In the genomic region with DNA sequence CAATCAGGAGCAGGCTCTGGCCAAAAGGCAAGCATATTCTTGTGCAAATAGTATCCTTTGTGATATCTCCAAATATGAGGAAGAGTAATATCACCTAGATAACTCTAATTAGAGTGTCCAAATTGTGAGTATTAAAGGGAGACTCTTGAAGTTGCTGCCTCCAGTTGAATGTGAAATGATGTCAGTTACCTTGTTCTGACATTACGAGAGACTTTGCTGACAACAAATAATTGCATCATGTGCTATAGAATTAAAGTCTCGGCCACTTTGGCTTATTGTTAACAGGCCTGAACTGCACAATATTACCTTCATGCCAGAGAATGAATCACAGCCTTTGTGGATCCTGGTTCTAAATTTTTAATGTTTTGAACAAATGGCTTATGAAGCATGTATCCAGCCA, we compare ENCODE assay signal across 1 cellular context.
TF ChIP-seq lines count a peak whose summit lies in the region.

No MANE protein-coding gene starts in this region.

TF ChIP-seq in K562, 482 proteins besides CTCF, POLR2A, EP300 and RAD21 (continued from another document and continues in another):
- TF ChIP-seq ZNF740 (CRISPR knock-in tag; IDR thresholded peaks at IDR 0.05), result no peak
- TF ChIP-seq ZNF740 (tag; IDR thresholded peaks at IDR 0.05), result 0 out of 4 replicates have a peak, but pooled peaks of 1 of the 2 experiments have one; percentile 21
- TF ChIP-seq SNIP1 (IDR thresholded peaks at IDR 0.05; ENCODE audit: low read depth), result no peak
- no peak for TF ChIP-seq CBX1 (IDR thresholded peaks at IDR 0.05; ENCODE audit: low read depth)
- peak in 1 of 2 experiments; percentile 41; a peak in 1 of 4 replicates for TF ChIP-seq TBL1XR1 (IDR thresholded peaks at IDR 0.05; ENCODE audit: low read length in 2 of 2)
- TF ChIP-seq ZNF586 (CRISPR knock-in tag; conservative IDR thresholded peaks at IDR 0.05), result no peak
- TF ChIP-seq ZNF644 (tag; IDR thresholded peaks at IDR 0.05; ENCODE audit: low read depth), result 0 out of 2 replicates have a peak, but pooled peaks have one; percentile 4
- no peak for TF ChIP-seq CC2D1A (IDR thresholded peaks at IDR 0.05)
- TF ChIP-seq IFI16 (CRISPR knock-in tag; IDR thresholded peaks at IDR 0.05), result no peak
- no peak for TF ChIP-seq CBFA2T2 (conservative IDR thresholded peaks at IDR 0.05)
- no peak for TF ChIP-seq CBX3 (IDR thresholded peaks at IDR 0.05; ENCODE audit: borderline replicate concordance in 1 of 2, low read length in 2 of 2)
- TF ChIP-seq POLR2B (IDR thresholded peaks at IDR 0.05; ENCODE audit: low read depth, partially characterized antibody), result no peak
- no peak for TF ChIP-seq HNRNPUL1 (IDR thresholded peaks at IDR 0.05; ENCODE audit: low read length)
- no peak for TF ChIP-seq NCOA6 (IDR thresholded peaks at IDR 0.05)
- no peak for TF ChIP-seq TCF7L2 (IDR thresholded peaks at IDR 0.05; ENCODE audit: low read depth, low read length)
- TF ChIP-seq, protein P1, sequence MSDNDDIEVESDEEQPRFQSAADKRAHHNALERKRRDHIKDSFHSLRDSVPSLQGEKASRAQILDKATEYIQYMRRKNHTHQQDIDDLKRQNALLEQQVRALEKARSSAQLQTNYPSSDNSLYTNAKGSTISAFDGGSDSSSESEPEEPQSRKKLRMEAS (CRISPR knock-in tag; IDR thresholded peaks at IDR 0.05), result no peak
- no peak for TF ChIP-seq TCF7 (IDR thresholded peaks at IDR 0.05; ENCODE audit: borderline replicate concordance)
- TF ChIP-seq PYGO2 (tag; IDR thresholded peaks at IDR 0.05), result no peak
- TF ChIP-seq, protein P2, sequence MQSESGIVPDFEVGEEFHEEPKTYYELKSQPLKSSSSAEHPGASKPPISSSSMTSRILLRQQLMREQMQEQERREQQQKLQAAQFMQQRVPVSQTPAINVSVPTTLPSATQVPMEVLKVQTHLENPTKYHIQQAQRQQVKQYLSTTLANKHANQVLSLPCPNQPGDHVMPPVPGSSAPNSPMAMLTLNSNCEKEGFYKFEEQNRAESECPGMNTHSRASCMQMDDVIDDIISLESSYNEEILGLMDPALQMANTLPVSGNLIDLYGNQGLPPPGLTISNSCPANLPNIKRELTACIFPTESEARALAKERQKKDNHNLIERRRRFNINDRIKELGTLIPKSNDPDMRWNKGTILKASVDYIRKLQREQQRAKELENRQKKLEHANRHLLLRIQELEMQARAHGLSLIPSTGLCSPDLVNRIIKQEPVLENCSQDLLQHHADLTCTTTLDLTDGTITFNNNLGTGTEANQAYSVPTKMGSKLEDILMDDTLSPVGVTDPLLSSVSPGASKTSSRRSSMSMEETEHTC (IDR thresholded peaks at IDR 0.05), result no peak
- TF ChIP-seq, protein P3, sequence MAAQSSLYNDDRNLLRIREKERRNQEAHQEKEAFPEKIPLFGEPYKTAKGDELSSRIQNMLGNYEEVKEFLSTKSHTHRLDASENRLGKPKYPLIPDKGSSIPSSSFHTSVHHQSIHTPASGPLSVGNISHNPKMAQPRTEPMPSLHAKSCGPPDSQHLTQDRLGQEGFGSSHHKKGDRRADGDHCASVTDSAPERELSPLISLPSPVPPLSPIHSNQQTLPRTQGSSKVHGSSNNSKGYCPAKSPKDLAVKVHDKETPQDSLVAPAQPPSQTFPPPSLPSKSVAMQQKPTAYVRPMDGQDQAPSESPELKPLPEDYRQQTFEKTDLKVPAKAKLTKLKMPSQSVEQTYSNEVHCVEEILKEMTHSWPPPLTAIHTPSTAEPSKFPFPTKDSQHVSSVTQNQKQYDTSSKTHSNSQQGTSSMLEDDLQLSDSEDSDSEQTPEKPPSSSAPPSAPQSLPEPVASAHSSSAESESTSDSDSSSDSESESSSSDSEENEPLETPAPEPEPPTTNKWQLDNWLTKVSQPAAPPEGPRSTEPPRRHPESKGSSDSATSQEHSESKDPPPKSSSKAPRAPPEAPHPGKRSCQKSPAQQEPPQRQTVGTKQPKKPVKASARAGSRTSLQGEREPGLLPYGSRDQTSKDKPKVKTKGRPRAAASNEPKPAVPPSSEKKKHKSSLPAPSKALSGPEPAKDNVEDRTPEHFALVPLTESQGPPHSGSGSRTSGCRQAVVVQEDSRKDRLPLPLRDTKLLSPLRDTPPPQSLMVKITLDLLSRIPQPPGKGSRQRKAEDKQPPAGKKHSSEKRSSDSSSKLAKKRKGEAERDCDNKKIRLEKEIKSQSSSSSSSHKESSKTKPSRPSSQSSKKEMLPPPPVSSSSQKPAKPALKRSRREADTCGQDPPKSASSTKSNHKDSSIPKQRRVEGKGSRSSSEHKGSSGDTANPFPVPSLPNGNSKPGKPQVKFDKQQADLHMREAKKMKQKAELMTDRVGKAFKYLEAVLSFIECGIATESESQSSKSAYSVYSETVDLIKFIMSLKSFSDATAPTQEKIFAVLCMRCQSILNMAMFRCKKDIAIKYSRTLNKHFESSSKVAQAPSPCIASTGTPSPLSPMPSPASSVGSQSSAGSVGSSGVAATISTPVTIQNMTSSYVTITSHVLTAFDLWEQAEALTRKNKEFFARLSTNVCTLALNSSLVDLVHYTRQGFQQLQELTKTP (IDR thresholded peaks at IDR 0.05; ENCODE audit: low read depth in 1 of 2, partially characterized antibody in 2 of 2), result peak; percentile 25 to 50
- peak; percentile 62 for TF ChIP-seq POLR2H (tag; IDR thresholded peaks at IDR 0.05; ENCODE audit: low read depth)
- peak; percentile 64; the same call in 1 of the 2 replicates for TF ChIP-seq EP400 (IDR thresholded peaks at IDR 0.05)
- TF ChIP-seq U2AF2 (optimal IDR thresholded peaks at IDR 0.05; ENCODE audit: low read depth, low read length), result no peak
- no peak for TF ChIP-seq ZNF134 (CRISPR knock-in tag; conservative IDR thresholded peaks at IDR 0.05)
- no peak for TF ChIP-seq ADNP (tag; IDR thresholded peaks at IDR 0.05)
- TF ChIP-seq SMAD3 (CRISPR knock-in tag; conservative IDR thresholded peaks at IDR 0.05), result 0 out of 2 replicates have a peak, but pooled peaks have one; percentile 23
- peak; percentile 54 for TF ChIP-seq ZNF316 (IDR thresholded peaks at IDR 0.05)
- no peak for TF ChIP-seq ASH1L (IDR thresholded peaks at IDR 0.05; ENCODE audit: borderline replicate concordance, low read depth, partially characterized antibody)
- TF ChIP-seq, protein P4, sequence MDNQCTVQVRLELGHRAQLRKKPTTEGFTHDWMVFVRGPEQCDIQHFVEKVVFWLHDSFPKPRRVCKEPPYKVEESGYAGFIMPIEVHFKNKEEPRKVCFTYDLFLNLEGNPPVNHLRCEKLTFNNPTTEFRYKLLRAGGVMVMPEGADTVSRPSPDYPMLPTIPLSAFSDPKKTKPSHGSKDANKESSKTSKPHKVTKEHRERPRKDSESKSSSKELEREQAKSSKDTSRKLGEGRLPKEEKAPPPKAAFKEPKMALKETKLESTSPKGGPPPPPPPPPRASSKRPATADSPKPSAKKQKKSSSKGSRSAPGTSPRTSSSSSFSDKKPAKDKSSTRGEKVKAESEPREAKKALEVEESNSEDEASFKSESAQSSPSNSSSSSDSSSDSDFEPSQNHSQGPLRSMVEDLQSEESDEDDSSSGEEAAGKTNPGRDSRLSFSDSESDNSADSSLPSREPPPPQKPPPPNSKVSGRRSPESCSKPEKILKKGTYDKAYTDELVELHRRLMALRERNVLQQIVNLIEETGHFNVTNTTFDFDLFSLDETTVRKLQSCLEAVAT (IDR thresholded peaks at IDR 0.05), result peak in 1 of 2 experiments; percentile 47; a peak in 3 of 4 replicates
- TF ChIP-seq, protein P5, sequence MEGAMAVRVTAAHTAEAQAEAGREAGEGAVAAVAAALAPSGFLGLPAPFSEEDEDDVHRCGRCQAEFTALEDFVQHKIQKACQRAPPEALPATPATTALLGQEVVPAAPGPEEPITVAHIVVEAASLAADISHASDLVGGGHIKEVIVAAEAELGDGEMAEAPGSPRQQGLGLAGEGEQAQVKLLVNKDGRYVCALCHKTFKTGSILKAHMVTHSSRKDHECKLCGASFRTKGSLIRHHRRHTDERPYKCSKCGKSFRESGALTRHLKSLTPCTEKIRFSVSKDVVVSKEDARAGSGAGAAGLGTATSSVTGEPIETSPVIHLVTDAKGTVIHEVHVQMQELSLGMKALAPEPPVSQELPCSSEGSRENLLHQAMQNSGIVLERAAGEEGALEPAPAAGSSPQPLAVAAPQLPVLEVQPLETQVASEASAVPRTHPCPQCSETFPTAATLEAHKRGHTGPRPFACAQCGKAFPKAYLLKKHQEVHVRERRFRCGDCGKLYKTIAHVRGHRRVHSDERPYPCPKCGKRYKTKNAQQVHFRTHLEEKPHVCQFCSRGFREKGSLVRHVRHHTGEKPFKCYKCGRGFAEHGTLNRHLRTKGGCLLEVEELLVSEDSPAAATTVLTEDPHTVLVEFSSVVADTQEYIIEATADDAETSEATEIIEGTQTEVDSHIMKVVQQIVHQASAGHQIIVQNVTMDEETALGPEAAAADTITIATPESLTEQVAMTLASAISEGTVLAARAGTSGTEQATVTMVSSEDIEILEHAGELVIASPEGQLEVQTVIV (CRISPR knock-in tag; IDR thresholded peaks at IDR 0.05; ENCODE audit: borderline replicate concordance), result no peak
- no peak for TF ChIP-seq ZNF780A (CRISPR knock-in tag; IDR thresholded peaks at IDR 0.05)
- no peak for TF ChIP-seq ZNF347 (CRISPR knock-in tag; IDR thresholded peaks at IDR 0.05; ENCODE audit: low read depth)
- TF ChIP-seq SP2 (IDR thresholded peaks at IDR 0.05; ENCODE audit: extremely low read depth, low read depth, low read length, poor library complexity, severe bottlenecking), result no peak
- no peak for TF ChIP-seq BHLHE40 (IDR thresholded peaks at IDR 0.05; ENCODE audit: low read length)
- TF ChIP-seq ZNF583 (CRISPR knock-in tag; IDR thresholded peaks at IDR 0.05), result no peak
- no peak for TF ChIP-seq ZNF766 (CRISPR knock-in tag; conservative IDR thresholded peaks at IDR 0.05)
- TF ChIP-seq MECOM (CRISPR knock-in tag; IDR thresholded peaks at IDR 0.05), result 0 out of 2 replicates have a peak, but pooled peaks have one; percentile 19
- TF ChIP-seq USF1 (CRISPR knock-in tag; IDR thresholded peaks at IDR 0.05), result no peak
- no peak for TF ChIP-seq ZBTB1 (CRISPR knock-in tag; IDR thresholded peaks at IDR 0.05; ENCODE audit: borderline replicate concordance, low read depth)
- TF ChIP-seq TBP (optimal IDR thresholded peaks at IDR 0.05; ENCODE audit: low read depth, low read length), result peak; percentile 34
- TF ChIP-seq PKNOX1 (IDR thresholded peaks at IDR 0.05), result peak; percentile 22; the same call in 1 of the 2 replicates
- peak; percentile 7; the same call in 1 of the 2 replicates for TF ChIP-seq RAD51 (IDR thresholded peaks at IDR 0.05; ENCODE audit: borderline replicate concordance, low read depth)
- TF ChIP-seq RBM17 (IDR thresholded peaks at IDR 0.05; ENCODE audit: borderline replicate concordance, low read depth, low read length), result no peak
- 0 out of 2 replicates have a peak, but pooled peaks have one; percentile 9 for TF ChIP-seq HEY1 (CRISPR knock-in tag; IDR thresholded peaks at IDR 0.05; ENCODE audit: borderline replicate concordance)
- TF ChIP-seq, protein P6, sequence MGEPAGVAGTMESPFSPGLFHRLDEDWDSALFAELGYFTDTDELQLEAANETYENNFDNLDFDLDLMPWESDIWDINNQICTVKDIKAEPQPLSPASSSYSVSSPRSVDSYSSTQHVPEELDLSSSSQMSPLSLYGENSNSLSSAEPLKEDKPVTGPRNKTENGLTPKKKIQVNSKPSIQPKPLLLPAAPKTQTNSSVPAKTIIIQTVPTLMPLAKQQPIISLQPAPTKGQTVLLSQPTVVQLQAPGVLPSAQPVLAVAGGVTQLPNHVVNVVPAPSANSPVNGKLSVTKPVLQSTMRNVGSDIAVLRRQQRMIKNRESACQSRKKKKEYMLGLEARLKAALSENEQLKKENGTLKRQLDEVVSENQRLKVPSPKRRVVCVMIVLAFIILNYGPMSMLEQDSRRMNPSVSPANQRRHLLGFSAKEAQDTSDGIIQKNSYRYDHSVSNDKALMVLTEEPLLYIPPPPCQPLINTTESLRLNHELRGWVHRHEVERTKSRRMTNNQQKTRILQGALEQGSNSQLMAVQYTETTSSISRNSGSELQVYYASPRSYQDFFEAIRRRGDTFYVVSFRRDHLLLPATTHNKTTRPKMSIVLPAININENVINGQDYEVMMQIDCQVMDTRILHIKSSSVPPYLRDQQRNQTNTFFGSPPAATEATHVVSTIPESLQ (CRISPR knock-in tag; IDR thresholded peaks at IDR 0.05), result no peak
- TF ChIP-seq, protein P7, sequence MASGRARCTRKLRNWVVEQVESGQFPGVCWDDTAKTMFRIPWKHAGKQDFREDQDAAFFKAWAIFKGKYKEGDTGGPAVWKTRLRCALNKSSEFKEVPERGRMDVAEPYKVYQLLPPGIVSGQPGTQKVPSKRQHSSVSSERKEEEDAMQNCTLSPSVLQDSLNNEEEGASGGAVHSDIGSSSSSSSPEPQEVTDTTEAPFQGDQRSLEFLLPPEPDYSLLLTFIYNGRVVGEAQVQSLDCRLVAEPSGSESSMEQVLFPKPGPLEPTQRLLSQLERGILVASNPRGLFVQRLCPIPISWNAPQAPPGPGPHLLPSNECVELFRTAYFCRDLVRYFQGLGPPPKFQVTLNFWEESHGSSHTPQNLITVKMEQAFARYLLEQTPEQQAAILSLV (tag; IDR thresholded peaks at IDR 0.05), result peak; percentile 60; the same call in 1 of the 2 replicates
- no peak for TF ChIP-seq FIP1L1 (IDR thresholded peaks at IDR 0.05; ENCODE audit: low read depth, low read length, poor library complexity, severe bottlenecking)
- TF ChIP-seq SIN3B (IDR thresholded peaks at IDR 0.05; ENCODE audit: low read depth), result no peak
- TF ChIP-seq, protein P8, sequence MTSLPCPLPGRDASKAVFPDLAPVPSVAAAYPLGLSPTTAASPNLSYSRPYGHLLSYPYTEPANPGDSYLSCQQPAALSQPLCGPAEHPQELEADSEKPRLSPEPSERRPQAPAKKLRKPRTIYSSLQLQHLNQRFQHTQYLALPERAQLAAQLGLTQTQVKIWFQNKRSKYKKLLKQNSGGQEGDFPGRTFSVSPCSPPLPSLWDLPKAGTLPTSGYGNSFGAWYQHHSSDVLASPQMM (CRISPR knock-in tag; IDR thresholded peaks at IDR 0.05), result no peak
